Comparison of ENCODE assay signal across 1 cellular context in genomic region chr12:41466762-41467270, GRCh38.
TF ChIP-seq lines count a peak whose summit lies in the region.

No MANE protein-coding gene starts in this region.

TF ChIP-seq in GM23338, 12 proteins besides CTCF, POLR2A, EP300 and RAD21 (continued from another document):
- no peak for TF ChIP-seq ZNF462 (CRISPR knock-in tag; IDR thresholded peaks at IDR 0.05)
